ENCODE assay signal across 16 cellular contexts in the genomic region with DNA sequence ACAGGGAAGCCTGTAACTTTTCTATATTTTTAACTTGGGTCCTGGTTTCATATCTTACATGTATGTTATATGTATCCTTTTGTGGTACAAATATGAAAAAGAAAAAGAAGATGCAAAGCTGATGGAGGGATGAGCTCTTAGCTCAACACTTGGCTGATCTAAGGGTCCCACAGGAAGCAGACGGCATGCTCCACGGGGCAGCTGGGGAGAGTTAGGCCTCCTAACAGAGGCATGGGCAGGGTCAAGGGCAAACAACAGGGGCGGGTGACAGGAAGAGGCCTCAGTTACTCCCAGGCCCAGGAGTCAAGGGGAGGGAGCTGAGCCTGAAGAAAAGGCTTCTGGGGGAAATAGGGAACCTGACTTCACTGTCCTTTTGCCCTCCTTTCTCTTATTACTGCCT.
"Had no signal": no experiment of that assay in that cellular context is flagged by ENCODE, and none has a peak within 500 bp of the region (broad histone marks: within the 10 kb centered on the region; RNA-seq: fewer than 3 reads in every experiment).

No MANE protein-coding gene starts in this region.

- H3K9me3 Mint-ChIP-seq: activated naive CD4-positive, alpha-beta T cell treated with anti-CD3 and anti-CD28 coated beads, Interleukin-2, amount 50 U/mL, for 24 hours; activated T-cell treated with anti-CD3 and anti-CD28 coated beads, Interleukin-2, amount 50 U/mL, for 24 hours; brain; T-helper 2 cell treated with Interferon-gamma antibody and Interleukin-4, amounts not matched to agents 5 μg/mL and 100 μg/mL, for 36 hours had no signal

- DNase-seq: activated CD4-positive, alpha-beta T cell treated with anti-CD3 and anti-CD28 coated beads, Interleukin-2, amount 50 U/mL, for 4 hours; activated CD4-positive, CD25-positive, alpha-beta regulatory T cell treated with anti-CD3 and anti-CD28 coated beads, Interleukin-2, amount 50 U/mL, for 72 hours; activated CD8-positive, alpha-beta memory T cell treated with anti-CD3 and anti-CD28 coated beads, Interleukin-2, amount 10 ng/mL, durations not matched to agents 7 days and 5 days; activated effector memory CD4-positive, alpha-beta T cell treated with Interleukin-2 at 50 U/mL for 16 hours; activated T-cell treated with anti-CD3 and anti-CD28 coated beads, Interleukin-2, amount 50 U/mL, for 24 hours; foreskin melanocyte; islet precursor cell; pancreas; stimulated activated CD4-positive, alpha-beta T cell treated with anti-CD3 and anti-CD28 coated beads, Interleukin-4, amount 100 ng/mL, for 4 hours; SW 1271; upper lobe of right lung had no signal

- H3K4me1 ChIP-seq: upper lobe of right lung had no signal

- H3K27ac Mint-ChIP-seq: activated CD8-positive, alpha-beta memory T cell treated with anti-CD3 and anti-CD28 coated beads, Interleukin-2, amount 10 ng/mL, durations not matched to agents 7 days and 5 days; activated naive CD4-positive, alpha-beta T cell treated with anti-CD3 and anti-CD28 coated beads, Interleukin-2, amount 50 U/mL, for 24 hours; activated T-cell treated with anti-CD3 and anti-CD28 coated beads, Interleukin-2, amount 50 U/mL, for 24 hours; T-helper 2 cell treated with Interferon-gamma antibody and Interleukin-4, amounts not matched to agents 5 μg/mL and 100 μg/mL, for 36 hours had no signal

- H3K27me3 Mint-ChIP-seq: brain had no signal

- H3K36me3 ChIP-seq: pancreas, right atrium auricular region, upper lobe of right lung had no signal

- H3K27ac ChIP-seq: pancreas, right atrium auricular region, upper lobe of right lung had no signal

- H3K4me3 ChIP-seq: pancreas, right atrium auricular region, skin epidermis, upper lobe of right lung had no signal

- H3K4me3 Mint-ChIP-seq: activated CD8-positive, alpha-beta memory T cell treated with anti-CD3 and anti-CD28 coated beads, Interleukin-2, amount 10 ng/mL, durations not matched to agents 7 days and 5 days; activated naive CD4-positive, alpha-beta T cell treated with anti-CD3 and anti-CD28 coated beads, Interleukin-2, amount 50 U/mL, for 24 hours; activated T-cell treated with anti-CD3 and anti-CD28 coated beads, Interleukin-2, amount 50 U/mL, for 24 hours; brain; T-helper 2 cell treated with Interferon-gamma antibody and Interleukin-4, amounts not matched to agents 5 μg/mL and 100 μg/mL, for 36 hours had no signal

- H3K4me1 Mint-ChIP-seq: activated CD8-positive, alpha-beta memory T cell treated with anti-CD3 and anti-CD28 coated beads, Interleukin-2, amount 10 ng/mL, durations not matched to agents 7 days and 5 days; activated naive CD4-positive, alpha-beta T cell treated with anti-CD3 and anti-CD28 coated beads, Interleukin-2, amount 50 U/mL, for 24 hours had no signal

- ATAC-seq: activated CD8-positive, alpha-beta memory T cell treated with anti-CD3 and anti-CD28 coated beads, Interleukin-2, amount 10 ng/mL, durations not matched to agents 7 days and 5 days; pancreas; upper lobe of right lung had no signal

- H3K36me3 Mint-ChIP-seq: activated CD8-positive, alpha-beta memory T cell treated with anti-CD3 and anti-CD28 coated beads, Interleukin-2, amount 10 ng/mL, durations not matched to agents 7 days and 5 days; activated naive CD4-positive, alpha-beta T cell treated with anti-CD3 and anti-CD28 coated beads, Interleukin-2, amount 50 U/mL, for 24 hours; brain had no signal

- H3K27me3 ChIP-seq: pancreas, right atrium auricular region, upper lobe of right lung had no signal

- H3K9me3 ChIP-seq: pancreas, right atrium auricular region, upper lobe of right lung had no signal
